18 cellular contexts compared by ENCODE assay signal in the genomic region with DNA sequence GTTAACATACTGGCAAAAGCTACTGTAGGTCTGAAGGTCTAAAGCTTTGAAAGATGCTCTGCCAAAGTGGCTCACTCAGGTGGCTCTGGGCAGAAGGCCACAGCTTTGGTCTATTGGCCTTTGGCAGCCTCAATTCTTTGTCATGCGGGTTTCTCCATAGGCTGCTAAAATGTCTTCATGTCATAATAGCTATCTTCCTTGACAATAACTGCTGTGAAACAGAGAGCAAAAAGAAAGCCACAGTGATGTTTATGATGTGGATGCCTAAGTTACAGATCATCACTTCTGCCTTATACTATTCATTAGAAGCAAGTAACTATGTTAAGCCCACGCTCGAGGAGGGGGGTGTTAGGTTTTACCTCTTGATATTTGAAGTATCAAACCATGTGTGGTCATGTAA.
DNase-seq lines count a peak whose midpoint lies in the region; ATAC-seq, FAIRE-seq and TF ChIP-seq lines count a peak whose summit lies in the region.
"Had no signal": no experiment of that assay in that cellular context is flagged by ENCODE, and none has a peak within 500 bp of the region (broad histone marks: within the 10 kb centered on the region; RNA-seq: fewer than 3 reads in every experiment).

No MANE protein-coding gene starts in this region.

- H3K36me3 Mint-ChIP-seq in astrocyte (ENCODE audit: low read depth, unreplicated experiment): no peaks in the 10 kb centered on the region
- H3K36me3 Mint-ChIP-seq in stimulated activated memory B cell treated with anti-CD40 and anti-IgM and Interleukin-4, amounts not matched to agents 10 μg/mL and 1 μg/mL and 100 μg/mL, for 72 hours: no peaks in the 10 kb centered on the region

- no peaks in the 10 kb centered on the region for H3K27me3 Mint-ChIP-seq in astrocyte (ENCODE audit: low read depth, unreplicated experiment)
- no peaks in the 10 kb centered on the region for H3K27me3 Mint-ChIP-seq in stimulated activated memory B cell treated with anti-CD40 and anti-IgM and Interleukin-4, amounts not matched to agents 10 μg/mL and 1 μg/mL and 100 μg/mL, for 72 hours

- no peak overlapping the region for H3K4me3 Mint-ChIP-seq in astrocyte (ENCODE audit: unreplicated experiment)
- H3K4me3 Mint-ChIP-seq in stimulated activated memory B cell treated with anti-CD40 and anti-IgM and Interleukin-4, amounts not matched to agents 10 μg/mL and 1 μg/mL and 100 μg/mL, for 72 hours: no peak overlapping the region

- no peak overlapping the region for H3K4me3 ChIP-seq in astrocyte (ENCODE audit: insufficient read depth, low read depth, low read length)
- H3K4me3 ChIP-seq: BLaER1, K562 had no signal

- H3K27ac ChIP-seq in astrocyte (ENCODE audit: low read depth, low read length): no peak overlapping the region
- H3K27ac ChIP-seq: BLaER1, HL-60 had no signal

- TF ChIP-seq CTCF in astrocyte (IDR thresholded peaks at IDR 0.05; ENCODE audit: insufficient read depth, low read depth, low read length): no peak

- H3K9ac ChIP-seq in astrocyte (ENCODE audit: low read length): no peak overlapping the region
- H3K9ac ChIP-seq: BLaER1 had no signal

- no peak for ATAC-seq in stimulated activated memory B cell treated with anti-CD40 and anti-IgM and Interleukin-4, amounts not matched to agents 10 μg/mL and 1 μg/mL and 100 μg/mL, for 72 hours
- ATAC-seq: K562 had no signal

- no peak overlapping the region for H2AFZ ChIP-seq in astrocyte (ENCODE audit: low read depth, low read length)

- H3K9me3 Mint-ChIP-seq in astrocyte (ENCODE audit: unreplicated experiment): no peaks in the 10 kb centered on the region
- H3K9me3 Mint-ChIP-seq in stimulated activated memory B cell treated with anti-CD40 and anti-IgM and Interleukin-4, amounts not matched to agents 10 μg/mL and 1 μg/mL and 100 μg/mL, for 72 hours: peaks cover 3% of the 10 kb centered on the region

- DNase-seq in ELR (ENCODE audit: low read depth): peak; percentile 18
- peak; percentile 26 for DNase-seq in LoVo (ENCODE audit: low spot score)
- DNase-seq in astrocyte (ENCODE audit: low read depth): peak; percentile 57
- peak; percentile 55 for DNase-seq in iris pigment epithelial cell (ENCODE audit: low read depth)
- no peak for DNase-seq in RKO (ENCODE audit: low spot score)
- no peak for DNase-seq in SHP77 treated with DMSO at 0.1 percent for 48 hours (lab: John Stamatoyannopoulos, UW)
- DNase-seq in T-helper 9 cell: no peak
- DNase-seq: GOT3, NCI-H1048, NCI-H1436 treated with DMSO at 0.1 percent for 48 hours, NCI-H2029 treated with DMSO at 0.1 percent for 48 hours, NCI-H2171 treated with DMSO at 0.1 percent for 48 hours, NCI-H774 had no signal

- H3K9me3 ChIP-seq in astrocyte (ENCODE audit: insufficient read depth, low read depth, low read length): no peaks in the 10 kb centered on the region
- H3K9me3 ChIP-seq: BLaER1 had no signal

- no peak for FAIRE-seq in astrocyte (lab: Jason Lieb, UNC)
- FAIRE-seq: GM12892, K562 had no signal

- no peaks in the 10 kb centered on the region for H3K36me3 ChIP-seq in astrocyte (ENCODE audit: insufficient read depth, low read length)
- H3K36me3 ChIP-seq: BLaER1 had no signal

- no peaks in the 10 kb centered on the region for H3K79me2 ChIP-seq in astrocyte (ENCODE audit: insufficient read depth, low read length)

- peak overlapping the region; percentile 21 for H3K4me2 ChIP-seq in astrocyte (ENCODE audit: low read length)
- H3K4me2 ChIP-seq: BLaER1 had no signal

- H3K4me1 ChIP-seq in astrocyte (ENCODE audit: insufficient read depth, low read length): peaks cover 8% of the 10 kb centered on the region
- H3K4me1 ChIP-seq: BLaER1 had no signal

- peak overlapping the region; percentile 71 for H3K27ac Mint-ChIP-seq in astrocyte (ENCODE audit: unreplicated experiment)
- no peak overlapping the region for H3K27ac Mint-ChIP-seq in stimulated activated memory B cell treated with anti-CD40 and anti-IgM and Interleukin-4, amounts not matched to agents 10 μg/mL and 1 μg/mL and 100 μg/mL, for 72 hours

- peaks cover 4% of the 10 kb centered on the region for H3K4me1 Mint-ChIP-seq in astrocyte (ENCODE audit: low read depth, unreplicated experiment)
- H3K4me1 Mint-ChIP-seq in stimulated activated memory B cell treated with anti-CD40 and anti-IgM and Interleukin-4, amounts not matched to agents 10 μg/mL and 1 μg/mL and 100 μg/mL, for 72 hours: no peaks in the 10 kb centered on the region

- H3K27me3 ChIP-seq in astrocyte (ENCODE audit: insufficient read depth, low read length): no peaks in the 10 kb centered on the region
- H3K27me3 ChIP-seq: BLaER1 had no signal

- H4K20me1 ChIP-seq in astrocyte (ENCODE audit: insufficient read depth, low read length): no peaks in the 10 kb centered on the region
- H4K20me1 ChIP-seq: BLaER1 had no signal

Comparison
In these comparisons a context has a peak if more than half of its experiments do, and no peak if none do; other contexts are left out.
1. DNase-seq: peak in ELR (single experiment), LoVo (single experiment), astrocyte (single experiment) and iris pigment epithelial cell (single experiment); none in RKO (single experiment), SHP77 treated with DMSO at 0.1 percent for 48 hours (single experiment) and T-helper 9 cell (single experiment).